Comparison of ENCODE assay signal across 21 cellular contexts in the genomic region with DNA sequence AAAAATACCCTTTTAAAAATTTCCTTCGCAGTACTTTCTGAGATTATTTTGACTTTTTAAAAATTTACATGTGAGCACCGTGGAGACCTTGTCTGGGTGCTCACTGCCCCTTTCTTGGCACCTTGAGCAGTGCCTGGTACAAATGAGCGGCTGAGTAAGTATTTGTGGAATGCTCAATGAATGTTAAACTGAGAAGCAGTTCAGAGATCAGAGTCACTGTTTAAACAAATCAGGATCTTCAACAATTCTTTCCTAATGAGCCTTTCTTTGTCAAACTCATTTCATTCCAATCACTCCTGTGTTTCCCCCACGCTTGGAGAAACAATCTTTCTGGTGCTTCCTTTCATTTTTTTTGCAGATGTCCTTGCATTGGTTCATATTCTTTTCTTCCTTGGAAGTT.
DNase-seq lines count a peak whose midpoint lies in the region; ATAC-seq, FAIRE-seq and TF ChIP-seq lines count a peak whose summit lies in the region.
"Had no signal": no experiment of that assay in that cellular context is flagged by ENCODE, and none has a peak within 500 bp of the region (broad histone marks: within the 10 kb centered on the region; RNA-seq: fewer than 3 reads in every experiment).

No MANE protein-coding gene starts in this region.

- no peak overlapping the region for H3K4me3 Mint-ChIP-seq in effector memory CD8-positive, alpha-beta T cell
- H3K4me3 Mint-ChIP-seq: activated T-cell treated with anti-CD3 and anti-CD28 coated beads, Interleukin-2, amount 50 U/mL, for 24 hours; T-cell had no signal

- FAIRE-seq in urothelium cell line (lab: Jason Lieb, UNC) = no peak
- FAIRE-seq: TTC549 had no signal

- no peaks in the 10 kb centered on the region for H3K9me3 ChIP-seq in body of pancreas
- H3K9me3 ChIP-seq: BE2C had no signal

- H3K4me1 Mint-ChIP-seq in effector memory CD8-positive, alpha-beta T cell (ENCODE audit: low read depth in 2 of 2) = no peaks in the 10 kb centered on the region
- H3K4me1 Mint-ChIP-seq: T-cell had no signal

- intact Hi-C loops in body of pancreas (cut with DNase I) = no loop called here

- no peak overlapping the region for H3K4me3 ChIP-seq in body of pancreas
- H3K4me3 ChIP-seq: PC-9 had no signal

- H3K4me1 ChIP-seq in body of pancreas = peaks cover 10% of the 10 kb centered on the region
- H3K4me1 ChIP-seq: BE2C had no signal

- peak overlapping the region in 1 of 4 donors; percentile 34 for H3K27ac ChIP-seq in body of pancreas
- H3K27ac ChIP-seq: PC-9 had no signal

- peaks cover under 1% of the 10 kb centered on the region for H3K36me3 Mint-ChIP-seq in effector memory CD8-positive, alpha-beta T cell (ENCODE audit: insufficient read depth)
- H3K36me3 Mint-ChIP-seq: T-cell had no signal

- 59 to 67% methylated on average over 4 of the region's 4 CpGs for WGBS in body of pancreas, 2 donors

- no peaks in the 10 kb centered on the region for H3K36me3 ChIP-seq in body of pancreas (replicated peaks in 1 of 2; ENCODE audit: insufficient read depth in 1 of 2, low read depth in 2 of 2)
- H3K36me3 ChIP-seq: BE2C had no signal

- DNase-seq in GM03348 (ENCODE audit: low spot score) = peak; percentile 43
- DNase-seq in body of pancreas = no peak
- peak; percentile 45 for DNase-seq in kidney glomerular epithelial cell (lab: John Stamatoyannopoulos, UW)
- peak; percentile 25 for DNase-seq in urothelium cell line (ENCODE audit: low spot score)
- DNase-seq in iPS-NIHi7 (ENCODE audit: extremely low spot score) = no peak
- no peak for DNase-seq in effector memory CD8-positive, alpha-beta T cell
- DNase-seq: activated CD8-positive, alpha-beta memory T cell treated with anti-CD3 and anti-CD28 coated beads for 24 hours; activated naive CD4-positive, alpha-beta T cell treated with Interleukin-2 at 50 U/mL for 16 hours; activated T-cell treated with anti-CD3 and anti-CD28 coated beads, Interleukin-2, amount 50 U/mL, for 24 hours; BE2C; left ventricle myocardium superior; NCI-H1105 treated with DMSO at 0.1 percent for 48 hours; NCI-H2081 treated with DMSO at 0.1 percent for 48 hours; NCI-H446 treated with DMSO at 0.1 percent for 48 hours; PC-9; SHP77; substantia nigra; T-cell had no signal

- H3K27me3 Mint-ChIP-seq in effector memory CD8-positive, alpha-beta T cell = peaks cover 7 to 10% of the 10 kb centered on the region in 2 donors
- H3K27me3 Mint-ChIP-seq: activated T-cell treated with anti-CD3 and anti-CD28 coated beads, Interleukin-2, amount 50 U/mL, for 24 hours had no signal

- TF ChIP-seq CTCF in body of pancreas (IDR thresholded peaks at IDR 0.05) = no peak

- TF ChIP-seq POLR2A in body of pancreas (IDR thresholded peaks at IDR 0.05) = no peak

- no peak overlapping the region for H3K27ac Mint-ChIP-seq in effector memory CD8-positive, alpha-beta T cell
- H3K27ac Mint-ChIP-seq: activated T-cell treated with anti-CD3 and anti-CD28 coated beads, Interleukin-2, amount 50 U/mL, for 24 hours; T-cell had no signal

- ATAC-seq in body of pancreas (peak; percentile 47), GM19023 (IDR thresholded peaks at IDR 0.05; ENCODE audit: unreplicated experiment) (no peak)
- ATAC-seq in effector memory CD8-positive, alpha-beta T cell (replicated peaks) = no peak
- ATAC-seq: esophagus mucosa, left ventricle myocardium superior, T-cell had no signal

- H3K9me3 Mint-ChIP-seq in effector memory CD8-positive, alpha-beta T cell = no peaks in the 10 kb centered on the region
- H3K9me3 Mint-ChIP-seq: activated T-cell treated with anti-CD3 and anti-CD28 coated beads, Interleukin-2, amount 50 U/mL, for 24 hours; T-cell had no signal

- H3K27me3 ChIP-seq in body of pancreas = no peaks in the 10 kb centered on the region
- H3K27me3 ChIP-seq: BE2C had no signal

Comparison
In these comparisons a context has a peak if more than half of its experiments do, and no peak if none do; other contexts are left out.
1. DNase-seq: peak in GM03348 (single experiment), kidney glomerular epithelial cell (single experiment) and urothelium cell line (single experiment); none in body of pancreas (0 of 4), iPS-NIHi7 (single experiment) and effector memory CD8-positive, alpha-beta T cell (0 of 3).